8 cellular contexts compared by ENCODE assay signal in the genomic region with DNA sequence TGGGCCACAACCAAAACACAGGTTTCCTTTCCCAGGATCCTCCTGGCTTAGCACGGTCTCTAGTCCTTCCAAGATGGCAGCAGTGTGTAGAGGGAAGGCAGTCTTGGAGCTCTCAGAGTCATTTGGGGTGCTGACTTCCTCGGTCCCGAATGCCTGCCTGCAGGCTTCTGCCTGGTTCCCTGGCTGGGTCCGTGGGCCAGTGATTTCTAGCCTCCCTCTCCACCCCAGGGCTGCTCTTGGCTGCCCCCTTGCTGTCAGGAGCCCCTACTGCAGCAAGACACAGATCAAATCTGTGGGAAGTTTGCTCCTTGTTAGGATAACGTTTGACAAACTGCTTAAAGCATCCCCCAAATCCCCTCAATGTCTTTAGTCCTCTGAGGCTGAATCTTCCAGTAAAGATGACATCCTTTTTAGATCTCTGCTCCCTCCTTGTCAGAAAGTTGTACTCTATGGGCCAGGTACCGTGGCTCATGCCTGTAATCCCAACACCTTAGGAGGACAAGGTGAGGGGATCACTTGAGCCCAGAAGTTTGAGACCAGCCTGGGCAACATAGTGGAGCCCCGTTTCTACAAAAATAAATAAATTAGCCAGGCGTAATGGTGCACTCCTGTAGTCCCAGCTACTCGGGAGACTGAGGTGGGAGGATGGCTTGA.
A peak's percentile ranks its signal among the peaks of the same experiment; 100 is the strongest.
DNase-seq lines count a peak whose midpoint lies in the region; ATAC-seq and TF ChIP-seq lines count a peak whose summit lies in the region.

No MANE protein-coding gene starts in this region.

- TF ChIP-seq CTCF in testis (IDR thresholded peaks at IDR 0.05): peak; percentile 48 to 74 (median 70)

- H3K4me3 Mint-ChIP-seq in activated CD4-positive, alpha-beta T cell treated with anti-CD3 and anti-CD28 coated beads, Interleukin-2, amount 10 ng/mL, durations not matched to agents 24 days and 14 days: no peak overlapping the region
- peak overlapping the region in 5 of 8 donors; percentile 22 to 52 (median 47) for H3K4me3 Mint-ChIP-seq in naive B cell

- no peaks in the 10 kb centered on the region for H3K36me3 ChIP-seq in effector memory CD4-positive, alpha-beta T cell (ENCODE audit: control insufficient read depth, insufficient read depth, low read length)
- no peaks in the 10 kb centered on the region for H3K36me3 ChIP-seq in testis (ENCODE audit: low read depth, missing control alignments)

- no peaks in the 10 kb centered on the region for H3K36me3 Mint-ChIP-seq in activated CD4-positive, alpha-beta T cell treated with anti-CD3 and anti-CD28 coated beads, Interleukin-2, amount 10 ng/mL, durations not matched to agents 24 days and 14 days (ENCODE audit: low read depth)
- H3K36me3 Mint-ChIP-seq in naive B cell: no peaks in the 10 kb centered on the region

- H3K27me3 ChIP-seq in effector memory CD4-positive, alpha-beta T cell (replicated peaks; ENCODE audit: control insufficient read depth, insufficient read depth, low read length, poor library complexity, severe bottlenecking): no peaks in the 10 kb centered on the region
- H3K27me3 ChIP-seq in testis: no peaks in the 10 kb centered on the region

- H3K27ac ChIP-seq in effector memory CD4-positive, alpha-beta T cell (ENCODE audit: insufficient read depth, low read length, poor library complexity, severe bottlenecking): no peak overlapping the region
- no peak overlapping the region for H3K27ac ChIP-seq in testis

- peaks cover 14% of the 10 kb centered on the region for H3K4me1 Mint-ChIP-seq in activated CD4-positive, alpha-beta T cell treated with anti-CD3 and anti-CD28 coated beads, Interleukin-2, amount 10 ng/mL, durations not matched to agents 24 days and 14 days
- peaks cover 15 to 18% (median 17%) of the 10 kb centered on the region in 3 donors for H3K4me1 Mint-ChIP-seq in naive B cell

- WGBS in testis, 2 donors: 37 to 42% methylated on average over 7 to 9 of the region's 9 CpGs

- ATAC-seq in naive B cell (ENCODE audit: low read depth in 2 of 2): peak; percentile 25 to 51
- ATAC-seq in HG03108 (IDR thresholded peaks at IDR 0.05; ENCODE audit: unreplicated experiment): no peak

- H3K4me3 ChIP-seq in effector memory CD4-positive, alpha-beta T cell (ENCODE audit: insufficient read depth, low read depth, low read length, poor library complexity, severe bottlenecking): no peak overlapping the region
- H3K4me3 ChIP-seq in testis: no peak overlapping the region

- H3K27ac Mint-ChIP-seq in activated CD4-positive, alpha-beta T cell treated with anti-CD3 and anti-CD28 coated beads, Interleukin-2, amount 10 ng/mL, durations not matched to agents 24 days and 14 days: no peak overlapping the region
- peak overlapping the region in 1 of 6 donors; percentile 64 for H3K27ac Mint-ChIP-seq in naive B cell

- H3K4me1 ChIP-seq in effector memory CD4-positive, alpha-beta T cell (ENCODE audit: control insufficient read depth, insufficient read depth, low read length, poor library complexity, severe bottlenecking): no peaks in the 10 kb centered on the region
- no peaks in the 10 kb centered on the region for H3K4me1 ChIP-seq in testis

- TF ChIP-seq POLR2A in testis (IDR thresholded peaks at IDR 0.05): no peak

- DNase-seq in EH (ENCODE audit: low read depth) (peak; percentile 29), LHCN-M2 (ENCODE audit: low read depth) (peak; percentile 12), naive B cell (peak; percentile 42), testis (peak; percentile 67), occipital lobe (lab: John Stamatoyannopoulos, UW) (no peak)
- peak; percentile 86 for DNase-seq in activated CD4-positive, alpha-beta T cell treated with anti-CD3 and anti-CD28 coated beads, Interleukin-2, amount 10 ng/mL, durations not matched to agents 24 days and 14 days
- DNase-seq in effector memory CD4-positive, alpha-beta T cell: peak in 2 of 3 donors; percentile 5 to 30

- intact Hi-C loops in activated CD4-positive, alpha-beta T cell treated with anti-CD3 and anti-CD28 coated beads, Interleukin-2, amount 10 ng/mL, durations not matched to agents 24 days and 14 days (cut with micrococcal nuclease): loop anchor here (5.0 kb wide), 2 partner anchors 95 to 560 kb away; no protein-coding TSS in a partner anchor
- intact Hi-C loops in testis (cut with DNase I; ENCODE audit: low total_unique reads): no loop called here

- H3K9me3 ChIP-seq in effector memory CD4-positive, alpha-beta T cell (ENCODE audit: control insufficient read depth, low read length): no peaks in the 10 kb centered on the region
- no peaks in the 10 kb centered on the region for H3K9me3 ChIP-seq in testis

- H3K27me3 Mint-ChIP-seq in activated CD4-positive, alpha-beta T cell treated with anti-CD3 and anti-CD28 coated beads, Interleukin-2, amount 10 ng/mL, durations not matched to agents 24 days and 14 days: peaks cover 16% of the 10 kb centered on the region
- peaks cover 11 to 50% (median 16%) of the 10 kb centered on the region in 3 donors for H3K27me3 Mint-ChIP-seq in naive B cell

- no peaks in the 10 kb centered on the region for H3K9me3 Mint-ChIP-seq in activated CD4-positive, alpha-beta T cell treated with anti-CD3 and anti-CD28 coated beads, Interleukin-2, amount 10 ng/mL, durations not matched to agents 24 days and 14 days
- H3K9me3 Mint-ChIP-seq in naive B cell: peaks cover 0 to 11% (median 4%) of the 10 kb centered on the region in 7 donors
